In the genomic region with DNA sequence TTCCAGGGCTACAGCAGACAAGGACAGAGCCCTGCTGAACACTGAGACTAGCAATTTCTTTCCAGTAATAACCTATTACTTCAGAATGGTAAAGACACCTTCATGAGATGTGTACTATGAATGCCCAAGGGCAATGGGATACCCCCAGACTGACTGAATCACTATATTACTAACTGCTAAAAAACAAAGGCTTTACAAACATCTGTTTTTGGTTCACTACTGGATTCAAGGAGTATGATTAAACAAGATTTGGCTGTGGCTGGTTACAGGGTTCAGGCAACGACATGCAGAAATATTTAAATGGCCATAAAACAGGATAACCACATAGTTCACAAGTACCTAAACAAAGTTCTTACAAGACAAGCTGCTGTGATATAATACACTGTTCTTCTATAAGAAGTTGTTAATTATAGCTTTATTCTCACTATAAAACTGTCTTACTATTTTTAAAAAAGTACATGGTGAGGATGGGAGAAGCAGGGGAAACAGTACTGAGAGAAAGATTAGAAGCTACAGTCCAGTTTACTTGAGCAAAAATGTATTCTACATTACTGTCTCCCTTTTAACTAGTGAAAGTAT, we compare ENCODE assay signal across 17 cellular contexts.
DNase-seq lines count a peak whose midpoint lies in the region; ATAC-seq and TF ChIP-seq lines count a peak whose summit lies in the region.
"Had no signal": no experiment of that assay in that cellular context is flagged by ENCODE, and none has a peak within 500 bp of the region (broad histone marks: within the 10 kb centered on the region; RNA-seq: fewer than 3 reads in every experiment).

No MANE protein-coding gene starts in this region.

- ATAC-seq in HG03457 (IDR thresholded peaks at IDR 0.05; ENCODE audit: unreplicated experiment): no peak
- ATAC-seq in HG02885 (IDR thresholded peaks at IDR 0.05; ENCODE audit: poor library complexity, unreplicated experiment): no peak
- no peak for ATAC-seq in GM18519 (IDR thresholded peaks at IDR 0.05; ENCODE audit: low FRiP score, unreplicated experiment)
- ATAC-seq: GM12878 had no signal

- H3K4me3 Mint-ChIP-seq in activated naive CD8-positive, alpha-beta T cell treated with anti-CD3 and anti-CD28 coated beads for 36 hours: no peak overlapping the region
- no peak overlapping the region for H3K4me3 Mint-ChIP-seq in glutamatergic neuron (ENCODE audit: unreplicated experiment)
- H3K4me3 Mint-ChIP-seq: type B pancreatic cell had no signal

- H3K36me3 Mint-ChIP-seq in activated naive CD8-positive, alpha-beta T cell treated with anti-CD3 and anti-CD28 coated beads for 36 hours: peaks cover 29% of the 10 kb centered on the region
- no peaks in the 10 kb centered on the region for H3K36me3 Mint-ChIP-seq in glutamatergic neuron (ENCODE audit: unreplicated experiment)

- intact Hi-C loops in A673 (cut with micrococcal nuclease; ENCODE audit: unreplicated experiment): no loop called here

- H3K4me3 ChIP-seq in A673 (ENCODE audit: low read depth, low read length, poor library complexity, severe bottlenecking): no peak overlapping the region
- H3K4me3 ChIP-seq: GM12878, mucosa of descending colon had no signal

- H3K4me1 Mint-ChIP-seq in activated naive CD8-positive, alpha-beta T cell treated with anti-CD3 and anti-CD28 coated beads for 36 hours: peaks cover 54% of the 10 kb centered on the region
- peaks cover 21% of the 10 kb centered on the region for H3K4me1 Mint-ChIP-seq in glutamatergic neuron (ENCODE audit: low read depth, unreplicated experiment)

- POLR2A ChIA-PET in A673 (lab: Charles Lee; ENCODE audit: low non-redundant PET): no interaction called here

- H3K36me3 ChIP-seq in A673 (ENCODE audit: insufficient read depth, low read length, poor library complexity, severe bottlenecking): no peaks in the 10 kb centered on the region

- H3K9me3 ChIP-seq in A673 (ENCODE audit: low read depth, low read length, poor library complexity, severe bottlenecking): no peaks in the 10 kb centered on the region
- H3K9me3 ChIP-seq: mucosa of descending colon had no signal

- BruUV-seq in A673 (replicated peaks; lab: Mats Ljungman, UMichigan): no TSS peak

- H3K27ac Mint-ChIP-seq in activated naive CD8-positive, alpha-beta T cell treated with anti-CD3 and anti-CD28 coated beads for 36 hours: peak overlapping the region; percentile 36
- H3K27ac Mint-ChIP-seq in glutamatergic neuron (ENCODE audit: unreplicated experiment): peak overlapping the region; percentile 18
- H3K27ac Mint-ChIP-seq: type B pancreatic cell had no signal

- no peaks in the 10 kb centered on the region for H3K27me3 ChIP-seq in A673 (replicated peaks; ENCODE audit: insufficient read depth, low read depth, low read length, poor library complexity)

- DNase-seq in A673 (ENCODE audit: low spot score) (peak; percentile 30), GM04504 (ENCODE audit: low read depth) (peak; percentile 55), glutamatergic neuron (no peak)
- no peak for DNase-seq in activated naive CD8-positive, alpha-beta T cell treated with anti-CD3 and anti-CD28 coated beads for 36 hours
- DNase-seq in activated effector memory CD4-positive, alpha-beta T cell treated with anti-CD3 and anti-CD28 coated beads, Interleukin-2, amount 50 U/mL, for 16 hours: no peak
- DNase-seq: cortex of kidney; mucosa of descending colon; NCI-H187; NCI-H748 treated with DMSO at 0.1 percent for 48 hours; SHP77 treated with DMSO at 0.1 percent for 48 hours; stimulated activated CD4-positive, alpha-beta T cell treated with anti-CD3 and anti-CD28 coated beads, Interleukin-15, amount 100 ng/mL, for 24 hours had no signal

- no peak overlapping the region for H3K27ac ChIP-seq in A673 (ENCODE audit: low read depth, low read length, poor library complexity, severe bottlenecking)
- H3K27ac ChIP-seq: parathyroid adenoma had no signal

- H3K27me3 Mint-ChIP-seq in activated naive CD8-positive, alpha-beta T cell treated with anti-CD3 and anti-CD28 coated beads for 36 hours: no peaks in the 10 kb centered on the region
- peaks cover 3% of the 10 kb centered on the region for H3K27me3 Mint-ChIP-seq in glutamatergic neuron (ENCODE audit: unreplicated experiment)
- H3K27me3 Mint-ChIP-seq: type B pancreatic cell had no signal

- H3K9me3 Mint-ChIP-seq in activated naive CD8-positive, alpha-beta T cell treated with anti-CD3 and anti-CD28 coated beads for 36 hours: no peaks in the 10 kb centered on the region
- peaks cover 5% of the 10 kb centered on the region for H3K9me3 Mint-ChIP-seq in glutamatergic neuron (ENCODE audit: unreplicated experiment)
- H3K9me3 Mint-ChIP-seq: type B pancreatic cell had no signal

- peaks cover 45% of the 10 kb centered on the region for H3K4me1 ChIP-seq in A673 (ENCODE audit: insufficient read depth, low read length, poor library complexity, severe bottlenecking)

- TF ChIP-seq CTCF in A673 (conservative IDR thresholded peaks at IDR 0.05; ENCODE audit: low read depth, low read length) (no peak), glutamatergic neuron (IDR thresholded peaks at IDR 0.05; ENCODE audit: partially characterized antibody, unreplicated experiment) (no peak)

- CTCF ChIA-PET in A673 (lab: Charles Lee): no interaction called here

Comparison
In these comparisons a context has a peak if more than half of its experiments do, and no peak if none do; other contexts are left out.
1. DNase-seq: peak in A673 (single experiment) and GM04504 (single experiment); none in activated naive CD8-positive, alpha-beta T cell treated with anti-CD3 and anti-CD28 coated beads for 36 hours (single experiment), glutamatergic neuron (single experiment) and activated effector memory CD4-positive, alpha-beta T cell treated with anti-CD3 and anti-CD28 coated beads, Interleukin-2, amount 50 U/mL, for 16 hours (single experiment).